ENCODE assay signal across 23 cellular contexts in the genomic region with DNA sequence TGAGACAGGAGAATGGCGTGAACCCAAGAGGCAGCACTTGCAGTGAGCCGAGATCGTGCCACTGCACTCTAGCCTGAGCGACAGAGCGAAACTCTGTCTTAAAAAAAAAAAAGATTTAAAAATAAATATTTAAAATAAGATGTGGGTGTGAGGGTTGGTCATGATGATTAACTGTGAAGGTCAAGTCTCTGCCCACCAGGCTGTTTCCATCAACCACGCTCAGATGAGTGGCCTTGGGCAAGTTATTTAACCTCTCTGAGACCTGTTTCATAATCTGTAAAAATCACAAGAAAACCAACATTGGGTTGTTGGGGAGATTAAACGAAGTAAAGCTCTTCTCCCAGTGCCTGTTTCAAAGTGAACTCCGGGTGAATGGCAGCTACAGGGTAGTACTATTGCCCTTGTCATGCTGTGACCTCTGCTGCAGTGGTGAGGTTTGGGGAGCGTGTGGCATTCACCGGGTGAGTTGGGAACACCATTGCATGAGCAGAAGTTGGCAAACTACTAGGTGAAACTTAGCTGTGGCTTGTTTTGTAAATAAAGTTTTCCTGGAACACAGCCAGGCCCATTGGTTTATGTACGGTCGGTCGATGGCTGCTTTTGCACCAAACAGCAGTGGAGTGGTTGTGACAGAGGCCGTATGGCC.
DNase-seq lines count a peak whose midpoint lies in the region; ATAC-seq and TF ChIP-seq lines count a peak whose summit lies in the region.
"Had no signal": no experiment of that assay in that cellular context is flagged by ENCODE, and none has a peak within 500 bp of the region (broad histone marks: within the 10 kb centered on the region; RNA-seq: fewer than 3 reads in every experiment).

No MANE protein-coding gene starts in this region.

- intact Hi-C loops in right lobe of liver (cut with DNase I) = no loop called here
- intact Hi-C loops in stomach (cut with DNase I; ENCODE audit: low total_unique reads) = no loop called here
- intact Hi-C loops in colonic mucosa (cut with DNase I) = no loop called here
- intact Hi-C loops in Calu3 (cut with micrococcal nuclease; ENCODE audit: unreplicated experiment) = no loop called here

- H3K36me3 Mint-ChIP-seq in WTC11 (no peaks in the 10 kb centered on the region), Calu3 (ENCODE audit: insufficient read depth, unreplicated experiment) (no peaks in the 10 kb centered on the region)

- TF ChIP-seq EP300 in stomach (IDR thresholded peaks at IDR 0.05) = no peak

- DNase-seq in H4 (ENCODE audit: low spot score) (peak; percentile 81), WTC11 (ENCODE audit: low spot score) (no peak), right lobe of liver (peak; percentile 56 to 90 (median 87)), stomach (peak; percentile 34), colonic mucosa (no peak), Calu3 (no peak)
- DNase-seq: activated CD4-positive, alpha-beta T cell treated with anti-CD3 and anti-CD28 coated beads for 36 hours; activated naive CD4-positive, alpha-beta T cell treated with Interleukin-2 at 50 U/mL for 16 hours; activated T-cell treated with anti-CD3 and anti-CD28 coated beads, Interleukin-2, amount 50 U/mL, for 72 hours; brain microvascular endothelial cell; C1 segment of cervical spinal cord; esophagus squamous epithelium; kidney; mammary epithelial cell; NCI-H1436 treated with DMSO at 0.1 percent for 48 hours; NCI-H526 treated with DMSO at 0.1 percent for 48 hours; small intestine; stimulated activated CD4-positive, alpha-beta T cell treated with anti-CD3 and anti-CD28 coated beads, Interleukin-1b, Interleukin-23, amount 100 ng/mL, for 48 hours; testis had no signal

- H3K4me1 Mint-ChIP-seq in WTC11 = peaks cover 21% of the 10 kb centered on the region
- H3K4me1 Mint-ChIP-seq in Calu3 (ENCODE audit: low read depth, unreplicated experiment) = peaks cover 13% of the 10 kb centered on the region

- TF ChIP-seq CTCF in WTC11 (IDR thresholded peaks at IDR 0.05) (no peak), right lobe of liver (IDR thresholded peaks at IDR 0.05) (no peak), stomach (IDR thresholded peaks at IDR 0.05) (no peak), colonic mucosa (IDR thresholded peaks at IDR 0.05) (no peak), Calu3 (IDR thresholded peaks at IDR 0.05; ENCODE audit: unreplicated experiment) (no peak)

- peak overlapping the region; percentile 16; the same call in 1 of the 2 replicates for H3K27ac Mint-ChIP-seq in WTC11
- H3K27ac Mint-ChIP-seq in Calu3 (ENCODE audit: unreplicated experiment) = no peak overlapping the region
- H3K27ac Mint-ChIP-seq: activated CD4-positive, alpha-beta T cell treated with anti-CD3 and anti-CD28 coated beads for 36 hours; activated T-cell treated with anti-CD3 and anti-CD28 coated beads, Interleukin-2, amount 50 U/mL, for 72 hours; T-helper 1 cell treated with Interleukin-12 subunit alpha and Interleukin-12 subunit beta and Interleukin-4 antibody, amounts not matched to agents 30 μg/mL and 1 μg/mL, for 36 hours had no signal

- H3K27ac ChIP-seq in right lobe of liver (peak overlapping the region in 2 of 3 donors; percentile 78 to 83), stomach (peak overlapping the region in 3 of 5 donors; percentile 33 to 67 (median 62)), colonic mucosa (no peak overlapping the region)
- H3K27ac ChIP-seq: adrenal gland, brain microvascular endothelial cell, esophagus squamous epithelium, SK-N-MC, testis had no signal

- H3K9me3 ChIP-seq in right lobe of liver = no peaks in the 10 kb centered on the region
- H3K9me3 ChIP-seq in stomach = no peaks in the 10 kb centered on the region
- no peaks in the 10 kb centered on the region for H3K9me3 ChIP-seq in colonic mucosa
- H3K9me3 ChIP-seq: adrenal gland, esophagus squamous epithelium, testis had no signal

- ATAC-seq in WTC11 (no peak), right lobe of liver (peak; percentile 87 to 96 (median 94)), GM18858 (IDR thresholded peaks at IDR 0.05; ENCODE audit: unreplicated experiment) (no peak)
- ATAC-seq: activated CD4-positive, alpha-beta T cell treated with anti-CD3 and anti-CD28 coated beads for 36 hours; activated T-cell treated with anti-CD3 and anti-CD28 coated beads, Interleukin-2, amount 50 U/mL, for 72 hours had no signal

- H3K27me3 ChIP-seq in right lobe of liver (no peaks in the 10 kb centered on the region), stomach (no peaks in the 10 kb centered on the region), colonic mucosa (no peaks in the 10 kb centered on the region)
- H3K27me3 ChIP-seq: adrenal gland, brain microvascular endothelial cell, testis had no signal

- no TSS peak for BruUV-seq in Calu3 (replicated peaks; lab: Mats Ljungman, UMichigan)

- WGBS in right lobe of liver (ENCODE audit: insufficient coverage, low coverage, low lambda C conversion rate, missing lambda C conversion rate) = 26% methylated on average over 7 of the region's 14 CpGs
- WGBS in stomach, 5 donors = 46 to 64% (median 56%) methylated on average over 14 of the region's 14 CpGs

- peak overlapping the region in 1 of 3 donors; percentile 5 for H3K4me3 ChIP-seq in right lobe of liver
- H3K4me3 ChIP-seq in stomach = no peak overlapping the region
- no peak overlapping the region for H3K4me3 ChIP-seq in colonic mucosa
- H3K4me3 ChIP-seq: adrenal gland, esophagus squamous epithelium, SK-N-MC, testis had no signal

- H3K27me3 Mint-ChIP-seq in WTC11 (ENCODE audit: low read depth) (peaks cover 2% of the 10 kb centered on the region; the same call in 1 of the 2 replicates), Calu3 (ENCODE audit: unreplicated experiment) (peaks cover 8% of the 10 kb centered on the region)

- H3K36me3 ChIP-seq in right lobe of liver (no peaks in the 10 kb centered on the region), stomach (no peaks in the 10 kb centered on the region), colonic mucosa (no peaks in the 10 kb centered on the region)
- H3K36me3 ChIP-seq: adrenal gland, brain microvascular endothelial cell, esophagus squamous epithelium had no signal

- TF ChIP-seq POLR2A in right lobe of liver (IDR thresholded peaks at IDR 0.05) (peak; percentile 11), stomach (IDR thresholded peaks at IDR 0.05) (no peak)

- CTCF ChIA-PET in WTC11 (lab: Charles Lee) = interaction anchor here (0.8 to 1.1 kb wide), 2 partner anchors 17 to 321 kb away, joined by 4 read pairs; no protein-coding TSS in a partner anchor
- CTCF ChIA-PET in Calu3 (lab: Charles Lee) = no interaction called here

- H3K4me3 Mint-ChIP-seq in WTC11 (no peak overlapping the region), Calu3 (ENCODE audit: low read depth, unreplicated experiment) (no peak overlapping the region)
- H3K4me3 Mint-ChIP-seq: activated CD4-positive, alpha-beta T cell treated with anti-CD3 and anti-CD28 coated beads for 36 hours; activated T-cell treated with anti-CD3 and anti-CD28 coated beads, Interleukin-2, amount 50 U/mL, for 72 hours; T-helper 1 cell treated with Interleukin-12 subunit alpha and Interleukin-12 subunit beta and Interleukin-4 antibody, amounts not matched to agents 30 μg/mL and 1 μg/mL, for 36 hours had no signal

- H3K4me1 ChIP-seq in right lobe of liver (peaks cover 0 to 25% (median 9%) of the 10 kb centered on the region in 4 donors), stomach (peaks cover 30 to 52% (median 35%) of the 10 kb centered on the region in 4 donors), colonic mucosa (peaks cover 5% of the 10 kb centered on the region)
- H3K4me1 ChIP-seq: adrenal gland, testis had no signal

- no peak overlapping the region for H3K9ac ChIP-seq in colonic mucosa (ENCODE audit: low read depth in 2 of 2, low read length in 2 of 2)

- POLR2A ChIA-PET in WTC11 (lab: Charles Lee) = no interaction called here

- H3K9me3 Mint-ChIP-seq in WTC11 = peaks cover 4% of the 10 kb centered on the region
- H3K9me3 Mint-ChIP-seq in Calu3 (ENCODE audit: low read depth, unreplicated experiment) = no peaks in the 10 kb centered on the region
- H3K9me3 Mint-ChIP-seq: activated T-cell treated with anti-CD3 and anti-CD28 coated beads, Interleukin-2, amount 50 U/mL, for 72 hours; T-helper 1 cell treated with Interleukin-12 subunit alpha and Interleukin-12 subunit beta and Interleukin-4 antibody, amounts not matched to agents 30 μg/mL and 1 μg/mL, for 36 hours had no signal

TF ChIP-seq in WTC11, 78 proteins besides CTCF, POLR2A, EP300 and RAD21 (continues in another document):
- TF ChIP-seq, protein P1, sequence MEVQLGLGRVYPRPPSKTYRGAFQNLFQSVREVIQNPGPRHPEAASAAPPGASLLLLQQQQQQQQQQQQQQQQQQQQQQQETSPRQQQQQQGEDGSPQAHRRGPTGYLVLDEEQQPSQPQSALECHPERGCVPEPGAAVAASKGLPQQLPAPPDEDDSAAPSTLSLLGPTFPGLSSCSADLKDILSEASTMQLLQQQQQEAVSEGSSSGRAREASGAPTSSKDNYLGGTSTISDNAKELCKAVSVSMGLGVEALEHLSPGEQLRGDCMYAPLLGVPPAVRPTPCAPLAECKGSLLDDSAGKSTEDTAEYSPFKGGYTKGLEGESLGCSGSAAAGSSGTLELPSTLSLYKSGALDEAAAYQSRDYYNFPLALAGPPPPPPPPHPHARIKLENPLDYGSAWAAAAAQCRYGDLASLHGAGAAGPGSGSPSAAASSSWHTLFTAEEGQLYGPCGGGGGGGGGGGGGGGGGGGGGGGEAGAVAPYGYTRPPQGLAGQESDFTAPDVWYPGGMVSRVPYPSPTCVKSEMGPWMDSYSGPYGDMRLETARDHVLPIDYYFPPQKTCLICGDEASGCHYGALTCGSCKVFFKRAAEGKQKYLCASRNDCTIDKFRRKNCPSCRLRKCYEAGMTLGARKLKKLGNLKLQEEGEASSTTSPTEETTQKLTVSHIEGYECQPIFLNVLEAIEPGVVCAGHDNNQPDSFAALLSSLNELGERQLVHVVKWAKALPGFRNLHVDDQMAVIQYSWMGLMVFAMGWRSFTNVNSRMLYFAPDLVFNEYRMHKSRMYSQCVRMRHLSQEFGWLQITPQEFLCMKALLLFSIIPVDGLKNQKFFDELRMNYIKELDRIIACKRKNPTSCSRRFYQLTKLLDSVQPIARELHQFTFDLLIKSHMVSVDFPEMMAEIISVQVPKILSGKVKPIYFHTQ (CRISPR knock-in tag; IDR thresholded peaks at IDR 0.05) = no peak
- TF ChIP-seq, protein P2, sequence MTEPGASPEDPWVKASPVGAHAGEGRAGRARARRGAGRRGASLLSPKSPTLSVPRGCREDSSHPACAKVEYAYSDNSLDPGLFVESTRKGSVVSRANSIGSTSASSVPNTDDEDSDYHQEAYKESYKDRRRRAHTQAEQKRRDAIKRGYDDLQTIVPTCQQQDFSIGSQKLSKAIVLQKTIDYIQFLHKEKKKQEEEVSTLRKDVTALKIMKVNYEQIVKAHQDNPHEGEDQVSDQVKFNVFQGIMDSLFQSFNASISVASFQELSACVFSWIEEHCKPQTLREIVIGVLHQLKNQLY (CRISPR knock-in tag; IDR thresholded peaks at IDR 0.05) = no peak
- TF ChIP-seq, protein P3, sequence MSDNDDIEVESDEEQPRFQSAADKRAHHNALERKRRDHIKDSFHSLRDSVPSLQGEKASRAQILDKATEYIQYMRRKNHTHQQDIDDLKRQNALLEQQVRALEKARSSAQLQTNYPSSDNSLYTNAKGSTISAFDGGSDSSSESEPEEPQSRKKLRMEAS (CRISPR knock-in tag; IDR thresholded peaks at IDR 0.05) = no peak
- no peak for TF ChIP-seq ELF4 (CRISPR knock-in tag; IDR thresholded peaks at IDR 0.05; ENCODE audit: low read depth)

Comparison
In these comparisons a context has a peak if more than half of its experiments do, and no peak if none do; other contexts are left out.
1. DNase-seq: peak in H4 (single experiment), right lobe of liver (3 of 3) and stomach (single experiment); none in WTC11 (single experiment), colonic mucosa (single experiment) and Calu3 (single experiment).
2. ATAC-seq: peak in right lobe of liver (4 of 4); none in WTC11 (single experiment) and GM18858 (single experiment).